9 cellular contexts compared by ENCODE assay signal in genomic region chr10:14093735-14094484, GRCh38.
DNase-seq lines count a peak whose midpoint lies in the region; ATAC-seq and TF ChIP-seq lines count a peak whose summit lies in the region.
"Had no signal": no experiment of that assay in that cellular context is flagged by ENCODE, and none has a peak within 500 bp of the region (broad histone marks: within the 10 kb centered on the region; RNA-seq: fewer than 3 reads in every experiment).

No MANE protein-coding gene starts in this region.

- H3K27ac ChIP-seq in right atrium auricular region (no peak overlapping the region), uterus (no peak overlapping the region)

- TF ChIP-seq CTCF in WI38 (IDR thresholded peaks at IDR 0.05; ENCODE audit: low read depth, low read length) = peak; percentile 38; the same call in 1 of the 2 replicates
- TF ChIP-seq CTCF in right atrium auricular region (IDR thresholded peaks at IDR 0.05) = peak; percentile 33 to 66
- peak; percentile 23 to 60 (median 45) for TF ChIP-seq CTCF in uterus (IDR thresholded peaks at IDR 0.05)

- DNase-seq in Right ventricle myocardium inferior (ENCODE audit: missing footprints) (no peak), cardiac septum (ENCODE audit: low spot score) (no peak), right atrium auricular region (ENCODE audit: low spot score) (no peak), uterus (no peak), NCI-H187 treated with DMSO at 0.1 percent for 48 hours (lab: John Stamatoyannopoulos, UW) (no peak), NCI-H187 (lab: John Stamatoyannopoulos, UW) (no peak), activated gamma-delta T cell treated with Interleukin-2 at 50 U/mL for 16 hours (no peak)

- no peak overlapping the region for H3K4me3 ChIP-seq in WI38 (ENCODE audit: low read depth, low read length)
- no peak overlapping the region for H3K4me3 ChIP-seq in right atrium auricular region
- H3K4me3 ChIP-seq in uterus = no peak overlapping the region

- peak; percentile 40 for ATAC-seq in Right ventricle myocardium inferior
- ATAC-seq: naive thymus-derived CD8-positive, alpha-beta T cell had no signal

- H3K27me3 ChIP-seq in right atrium auricular region = no peaks in the 10 kb centered on the region
- no peaks in the 10 kb centered on the region for H3K27me3 ChIP-seq in uterus

- H3K9me3 ChIP-seq in right atrium auricular region = no peaks in the 10 kb centered on the region
- no peaks in the 10 kb centered on the region for H3K9me3 ChIP-seq in uterus

- H3K36me3 ChIP-seq in right atrium auricular region (no peaks in the 10 kb centered on the region), uterus (no peaks in the 10 kb centered on the region)

- intact Hi-C loops in Right ventricle myocardium inferior (cut with DNase I) = loop anchor here (1.0 to 10.0 kb wide), 4 partner anchors 99 to 482 kb away; no protein-coding TSS in a partner anchor
- intact Hi-C loops in cardiac septum (cut with DNase I) = loop anchor here (1.0 kb wide), 1 partner anchor 307 kb away; no protein-coding TSS in a partner anchor
- intact Hi-C loops in uterus (cut with DNase I; ENCODE audit: low total_unique reads) = loop anchor here (10.0 kb wide), 1 partner anchor 299 kb away; no protein-coding TSS in a partner anchor

- TF ChIP-seq POLR2A in uterus (IDR thresholded peaks at IDR 0.05) = no peak

- H3K4me1 ChIP-seq in right atrium auricular region = peaks cover 0 to 4% of the 10 kb centered on the region in 2 donors
- no peaks in the 10 kb centered on the region for H3K4me1 ChIP-seq in uterus
